ENCODE assay signal across 31 cellular contexts in the genomic region with DNA sequence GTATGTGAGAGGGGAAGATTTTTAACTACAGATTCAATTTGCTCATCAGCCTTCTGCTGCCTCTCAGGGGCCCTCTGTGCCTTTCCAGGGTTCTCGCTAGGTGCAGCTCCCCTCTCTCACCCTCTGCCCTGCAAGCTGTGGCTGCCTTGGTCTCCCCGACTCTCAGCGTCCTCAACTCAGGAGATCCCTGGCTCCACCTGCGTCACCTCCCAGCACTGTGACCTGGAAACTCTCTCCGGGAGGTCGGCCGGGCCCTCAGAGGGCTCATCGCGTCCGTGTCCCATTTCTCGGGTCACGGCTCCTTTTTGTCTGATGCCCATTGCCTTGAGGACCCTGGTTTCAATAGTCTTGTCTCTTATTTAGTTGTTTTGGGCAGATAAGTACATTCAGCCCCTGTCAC.
DNase-seq lines count a peak whose midpoint lies in the region; ATAC-seq, FAIRE-seq and TF ChIP-seq lines count a peak whose summit lies in the region.
"Had no signal": no experiment of that assay in that cellular context is flagged by ENCODE, and none has a peak within 500 bp of the region (broad histone marks: within the 10 kb centered on the region; RNA-seq: fewer than 3 reads in every experiment).

No MANE protein-coding gene starts in this region.

- no peak overlapping the region for H2AFZ ChIP-seq in Loucy (ENCODE audit: low read length)
- no peak overlapping the region for H2AFZ ChIP-seq in K562 (ENCODE audit: low read depth, low read length)

- no peak overlapping the region for H3K4me2 ChIP-seq in Loucy (ENCODE audit: low read depth, low read length, poor library complexity, severe bottlenecking)
- H3K4me2 ChIP-seq in K562 (ENCODE audit: insufficient read depth, low read length) = no peak overlapping the region
- H3K4me2 ChIP-seq: KMS-11 had no signal

- no peaks in the 10 kb centered on the region for H3K79me2 ChIP-seq in Loucy (ENCODE audit: insufficient read depth, low read length)
- H3K79me2 ChIP-seq in K562 (ENCODE audit: control insufficient read depth, insufficient read depth, low read length) = no peaks in the 10 kb centered on the region

- in situ Hi-C loops in K562 (cut with MboI) = no loop called here

- intact Hi-C loops in K562 (cut with micrococcal nuclease) (loop anchor here (10.0 kb wide), 1 partner anchor 124 kb away; no protein-coding TSS in a partner anchor), lower lobe of right lung (cut with DNase I) (no loop called here)

- POLR2A ChIA-PET in K562 (lab: Yijun Ruan, JAX) = interaction anchor here (0.8 kb wide), 1 partner anchor 10 kb away, joined by 3 read pairs; no protein-coding TSS in a partner anchor

- H3K9ac ChIP-seq in Loucy (ENCODE audit: low read depth, low read length, poor library complexity, severe bottlenecking) (peak overlapping the region; percentile 16), K562 (ENCODE audit: insufficient read depth in 1 of 2, low read depth in 2 of 2, low read length in 2 of 2) (no peak overlapping the region)
- H3K9ac ChIP-seq: KMS-11 had no signal

- WGBS in K562 (ENCODE audit: insufficient coverage, low coverage, missing lambda C conversion rate) = 10% methylated on average over 12 of the region's 12 CpGs

- no peaks in the 10 kb centered on the region for H3K27me3 ChIP-seq in Loucy (ENCODE audit: insufficient read depth, low read length, poor library complexity, severe bottlenecking)
- H3K27me3 ChIP-seq in K562 (ENCODE audit: control insufficient read depth in 2 of 2, insufficient read depth in 2 of 2, low read length in 2 of 2) = peaks cover 59 to 63% of the 10 kb centered on the region in 2 experiments
- peaks cover 13% of the 10 kb centered on the region for H3K27me3 ChIP-seq in lower lobe of right lung (ENCODE audit: low read depth)
- H3K27me3 ChIP-seq: vagina had no signal

- H3K27ac ChIP-seq in K562 (ENCODE audit: extremely low read depth, low read depth, low read length) (no peak overlapping the region), lower lobe of right lung (no peak overlapping the region), skin epidermis (peak overlapping the region in 12 of 21 experiments; percentile 26 to 73 (median 52))
- H3K27ac ChIP-seq: coronary artery, KMS-11, left ventricle myocardium inferior, thoracic aorta, vagina, VCaP had no signal

- H4K20me1 ChIP-seq in Loucy (ENCODE audit: insufficient read depth, low read length, poor library complexity, severe bottlenecking) (no peaks in the 10 kb centered on the region), K562 (replicated peaks; ENCODE audit: control insufficient read depth, insufficient read depth, low read length) (no peaks in the 10 kb centered on the region; the same call in 1 of the 2 replicates)

- ATAC-seq in K562 (no peak), lower lobe of right lung (no peak), GM18870 (IDR thresholded peaks at IDR 0.05; ENCODE audit: unreplicated experiment) (no peak)
- ATAC-seq: activated naive CD4-positive, alpha-beta T cell treated with anti-CD3 and anti-CD28 coated beads, Interleukin-2, amount 50 U/mL, for 72 hours; natural killer cell; Panc1; stimulated activated naive CD8-positive, alpha-beta T cell treated with anti-CD3 and anti-CD28 coated beads, Interleukin-15, amount 100 ng/mL, for 72 hours had no signal

- no peak for TF ChIP-seq CTCF in Loucy (conservative IDR thresholded peaks at IDR 0.05; ENCODE audit: low read length)
- TF ChIP-seq CTCF in K562 (IDR thresholded peaks at IDR 0.05 in 2 of 3, conservative IDR thresholded peaks at IDR 0.05 in 1 of 3; ENCODE audit: insufficient read depth in 2 of 3, low read depth in 1 of 3, low read length in 3 of 3) = no peak
- no peak for TF ChIP-seq CTCF in lower lobe of right lung (IDR thresholded peaks at IDR 0.05)

- peaks cover 7% of the 10 kb centered on the region for H3K9me3 ChIP-seq in Loucy (ENCODE audit: insufficient read depth, low read depth, low read length)
- no peaks in the 10 kb centered on the region for H3K9me3 ChIP-seq in K562 (replicated peaks; ENCODE audit: control insufficient read depth, insufficient read depth, low read depth, low read length)
- H3K9me3 ChIP-seq in lower lobe of right lung = no peaks in the 10 kb centered on the region
- H3K9me3 ChIP-seq: thoracic aorta, vagina had no signal

- no peaks in the 10 kb centered on the region for H3K9me1 ChIP-seq in K562 (ENCODE audit: control insufficient read depth, insufficient read depth, low read length)

- no peaks in the 10 kb centered on the region for H3K9me2 ChIP-seq in Loucy (replicated peaks; ENCODE audit: low read depth, low read length)

- BruUV-seq in K562 (replicated peaks; lab: Mats Ljungman, UMichigan) = no TSS peak

- H3K4me3 ChIP-seq in Loucy (ENCODE audit: low read length, poor library complexity, severe bottlenecking) (no peak overlapping the region), K562 (no peak overlapping the region), lower lobe of right lung (no peak overlapping the region), skin epidermis (no peak overlapping the region)
- H3K4me3 ChIP-seq: coronary artery, left ventricle myocardium inferior, thoracic aorta, vagina had no signal

- H3K4me1 ChIP-seq in Loucy (ENCODE audit: insufficient read depth, low read length, poor library complexity, severe bottlenecking) (peaks cover 36% of the 10 kb centered on the region), K562 (replicated peaks in 1 of 2; ENCODE audit: control insufficient read depth in 2 of 2, insufficient read depth in 2 of 2, low read length in 2 of 2) (peaks cover 0 to 31% of the 10 kb centered on the region in 2 experiments; a peak in 2 of 5 replicates), lower lobe of right lung (no peaks in the 10 kb centered on the region)

- no peaks in the 10 kb centered on the region for H3F3A ChIP-seq in Loucy (ENCODE audit: low read depth)

- TF ChIP-seq POLR2A in K562 (conservative IDR thresholded peaks at IDR 0.05) = no peak

- TF ChIP-seq EP300 in K562 (IDR thresholded peaks at IDR 0.05; ENCODE audit: low read length) = no peak

- CTCF ChIA-PET in K562 (lab: Yijun Ruan, JAX; ENCODE audit: low intra/inter-chr PET ratio) = no interaction called here

- no peak for DNase-seq in K562 (ENCODE audit: extremely low read depth in 1 of 4, low spot score in 3 of 4)
- DNase-seq in lower lobe of right lung = peak; percentile 21
- no peak for DNase-seq in SK-N-DZ (ENCODE audit: low spot score)
- DNase-seq in retina = no peak
- DNase-seq: activated CD4-positive, alpha-beta T cell treated with anti-CD3 and anti-CD28 coated beads, Interleukin-2, amount 10 ng/mL, durations not matched to agents 24 days and 14 days; activated effector memory CD4-positive, alpha-beta T cell treated with Interleukin-2 at 50 U/mL for 16 hours; activated T-cell treated with anti-CD3 and anti-CD28 coated beads, Interleukin-2, amount 50 U/mL, for 1 hour; amygdala; DMS153; effector memory CD4-positive, alpha-beta T cell; erythroblast; H7; left ventricle myocardium inferior; natural killer cell; NCI-H1417 treated with DMSO at 0.1 percent for 48 hours; stimulated activated CD4-positive, alpha-beta T cell treated with anti-CD3 and anti-CD28 coated beads, Interleukin-2, amount 100 ng/mL, for 24 hours; stimulated activated naive CD8-positive, alpha-beta T cell treated with anti-CD3 and anti-CD28 coated beads, Interleukin-15, amount 100 ng/mL, for 72 hours; SW 1271 had no signal

- no peak for FAIRE-seq in K562 (lab: Jason Lieb, UNC)
- FAIRE-seq: bronchial epithelial cell, GM12892, islet of Langerhans had no signal

- no peak for TF ChIP-seq RAD21 in K562 (CRISPR knock-in tag; conservative IDR thresholded peaks at IDR 0.05 in 1 of 2, IDR thresholded peaks at IDR 0.05 in 1 of 2)

- no peaks in the 10 kb centered on the region for H3K36me3 ChIP-seq in Loucy (ENCODE audit: insufficient read depth, low read length)
- no peaks in the 10 kb centered on the region for H3K36me3 ChIP-seq in K562 (ENCODE audit: control insufficient read depth, insufficient read depth, low read length)
- H3K36me3 ChIP-seq in lower lobe of right lung = no peaks in the 10 kb centered on the region
- H3K36me3 ChIP-seq: left ventricle myocardium inferior, thoracic aorta, vagina had no signal

TF ChIP-seq in K562, 482 proteins besides CTCF, POLR2A, EP300 and RAD21:
- TF ChIP-seq USF2 (CRISPR knock-in tag; IDR thresholded peaks at IDR 0.05) (0 out of 2 replicates have a peak, but pooled peaks have one; percentile 6), CC2D1A (IDR thresholded peaks at IDR 0.05) (no peak), MTA1 (IDR thresholded peaks at IDR 0.05; ENCODE audit: borderline replicate concordance) (no peak)
- TF ChIP-seq, protein P1, sequence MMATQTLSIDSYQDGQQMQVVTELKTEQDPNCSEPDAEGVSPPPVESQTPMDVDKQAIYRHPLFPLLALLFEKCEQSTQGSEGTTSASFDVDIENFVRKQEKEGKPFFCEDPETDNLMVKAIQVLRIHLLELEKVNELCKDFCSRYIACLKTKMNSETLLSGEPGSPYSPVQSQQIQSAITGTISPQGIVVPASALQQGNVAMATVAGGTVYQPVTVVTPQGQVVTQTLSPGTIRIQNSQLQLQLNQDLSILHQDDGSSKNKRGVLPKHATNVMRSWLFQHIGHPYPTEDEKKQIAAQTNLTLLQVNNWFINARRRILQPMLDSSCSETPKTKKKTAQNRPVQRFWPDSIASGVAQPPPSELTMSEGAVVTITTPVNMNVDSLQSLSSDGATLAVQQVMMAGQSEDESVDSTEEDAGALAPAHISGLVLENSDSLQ (IDR thresholded peaks at IDR 0.05) = no peak
TF ChIP-seq in K562: peak in this region for 1.

Comparison
In these comparisons a context has a peak if more than half of its experiments do, and no peak if none do; other contexts are left out.
1. H3K27ac ChIP-seq: peak in skin epidermis (12 of 21); none in K562 (single experiment) and lower lobe of right lung (single experiment).